In the genomic region with DNA sequence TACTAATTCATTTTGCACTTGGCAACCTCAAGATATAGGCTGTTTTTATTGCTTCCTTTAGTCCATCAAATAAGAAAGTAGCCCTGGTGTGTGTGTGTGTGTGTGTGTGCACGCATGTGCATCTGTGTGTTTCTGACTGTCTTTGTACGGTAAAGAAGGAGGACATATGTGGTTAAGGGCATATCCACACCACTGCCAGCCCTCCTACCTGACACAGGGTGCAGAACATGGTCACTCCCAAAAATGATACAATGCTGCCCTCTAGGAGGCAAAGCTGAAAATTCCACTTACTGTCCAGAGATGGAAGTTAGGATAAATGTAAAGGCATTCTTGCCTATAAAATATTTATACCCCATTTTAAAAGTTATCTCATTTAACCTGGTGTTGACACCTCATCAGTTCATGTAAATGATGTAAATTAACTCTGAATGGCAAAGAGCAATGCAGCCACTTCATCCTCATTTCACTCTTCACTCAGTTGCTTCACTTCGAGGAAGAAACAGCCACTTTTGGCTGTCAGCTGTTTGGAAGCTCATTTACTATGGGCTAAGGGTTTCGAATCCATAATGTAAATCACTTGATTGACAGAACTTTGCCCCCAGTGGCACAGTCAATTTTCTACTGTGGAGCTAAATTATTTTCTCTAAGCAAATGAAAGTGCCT, we compare ENCODE assay signal across 8 cellular contexts.
A peak's percentile ranks its signal among the peaks of the same experiment; 100 is the strongest.
DNase-seq lines count a peak whose midpoint lies in the region; ATAC-seq and TF ChIP-seq lines count a peak whose summit lies in the region.

No MANE protein-coding gene starts in this region.

- peak; percentile 89 to 93 for TF ChIP-seq CTCF in brain (conservative IDR thresholded peaks at IDR 0.05)
- peak; percentile 55 to 69 (median 63) for TF ChIP-seq CTCF in transverse colon (IDR thresholded peaks at IDR 0.05)

- no peaks in the 10 kb centered on the region for H3K9me3 ChIP-seq in transverse colon

- no peaks in the 10 kb centered on the region for H3K36me3 ChIP-seq in transverse colon

- peaks cover 0 to 2% (median 0%) of the 10 kb centered on the region in 5 experiments for H3K9me3 Mint-ChIP-seq in brain

- intact Hi-C loops in transverse colon (cut with DNase I; ENCODE audit: low total_unique reads), result no loop called here

- no peak for TF ChIP-seq EP300 in transverse colon (IDR thresholded peaks at IDR 0.05; ENCODE audit: low read depth)

- in situ Hi-C loops in transverse colon (cut with MboI; ENCODE audit: low pct_ligation_motif_present in 1 of 4, low pct_unique_long_range_greater_than_20kb in 1 of 4, low sequenced_read_pairs in 3 of 4), result no loop called here

- DNase-seq in DMS114 treated with DMSO at 0.1 percent for 48 hours (lab: John Stamatoyannopoulos, UW; ENCODE audit: unreplicated experiment), result peak; percentile 23
- DNase-seq in NCI-H510A (lab: John Stamatoyannopoulos, UW), result peak; percentile 65
- DNase-seq in islet precursor cell, result peak; percentile 76
- peak; percentile 37 for DNase-seq in transverse colon
- DNase-seq in activated effector memory CD4-positive, alpha-beta T cell treated with Interleukin-2 at 50 U/mL for 16 hours, result no peak

- H3K27ac ChIP-seq in transverse colon, result no peak overlapping the region

- H3K4me3 Mint-ChIP-seq in brain, result peak overlapping the region in 1 of 5 experiments; percentile 1

- peaks cover 35% of the 10 kb centered on the region for H3K36me3 Mint-ChIP-seq in brain

- H3K4me1 Mint-ChIP-seq in brain, result peaks cover 10% of the 10 kb centered on the region

- peak; percentile 68 for ATAC-seq in GM19043 (IDR thresholded peaks at IDR 0.05; ENCODE audit: low read depth, unreplicated experiment)
- ATAC-seq in HG03469 (IDR thresholded peaks at IDR 0.05; ENCODE audit: unreplicated experiment), result peak; percentile 71

- WGBS in transverse colon (ENCODE audit: low coverage in 1 of 2), 2 donors, result 7 to 13% methylated on average over 2 to 4 of the region's 4 CpGs

- peaks cover 4% of the 10 kb centered on the region for H3K27me3 Mint-ChIP-seq in brain

- TF ChIP-seq POLR2A in transverse colon (IDR thresholded peaks at IDR 0.05), result no peak

- no peaks in the 10 kb centered on the region for H3K4me1 ChIP-seq in transverse colon

- H3K4me3 ChIP-seq in transverse colon, result no peak overlapping the region

- H3K27ac Mint-ChIP-seq in brain, result peak overlapping the region in 4 of 5 experiments; percentile 52 to 89 (median 71)

- no peaks in the 10 kb centered on the region for H3K27me3 ChIP-seq in transverse colon
